ENCODE assay signal across 9 cellular contexts in the genomic region with DNA sequence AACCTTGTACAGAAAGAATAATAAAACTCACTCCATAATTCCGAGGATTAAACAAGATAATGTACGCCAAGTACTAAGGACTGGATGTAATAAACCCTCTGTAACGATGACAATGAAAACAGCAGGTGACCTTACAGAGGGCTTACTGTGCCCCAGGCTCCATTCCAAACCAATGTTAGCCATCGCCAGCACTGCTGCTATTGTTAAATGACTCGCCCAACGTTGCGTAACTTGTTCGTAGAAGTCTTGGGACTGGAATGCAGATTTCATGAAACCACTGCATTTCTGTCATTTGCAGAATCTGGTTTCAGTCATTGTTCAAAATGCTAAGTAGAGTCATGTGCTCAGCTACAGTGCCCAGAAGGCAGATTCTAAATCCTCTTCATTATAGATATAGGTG. TPM values are rescaled to one million over a fixed set of nuclear protein-coding genes. Genes with fewer than 3 reads are reported as not detected.
DNase-seq lines count a peak whose midpoint lies in the region; ATAC-seq and TF ChIP-seq lines count a peak whose summit lies in the region.
"Had no signal": no experiment of that assay in that cellular context is flagged by ENCODE, and none has a peak within 500 bp of the region (broad histone marks: within the 10 kb centered on the region; RNA-seq: fewer than 3 reads in every experiment).

No MANE protein-coding gene starts in this region.

- peak overlapping the region; percentile 19 to 48 for H3K27ac ChIP-seq in prostate gland
- H3K27ac ChIP-seq in effector memory CD4-positive, alpha-beta T cell (ENCODE audit: insufficient read depth, low read length, poor library complexity, severe bottlenecking) = no peak overlapping the region

- WGBS in prostate gland = 18% methylated on average over 8 of the region's 8 CpGs

- no peak for TF ChIP-seq POLR2A in prostate gland (IDR thresholded peaks at IDR 0.05)

- peak; percentile 20 to 62 for DNase-seq in NCI-H2081 (lab: John Stamatoyannopoulos, UW)
- no peak for DNase-seq in NCI-H2081 treated with DMSO at 0.1 percent for 48 hours (lab: John Stamatoyannopoulos, UW)
- peak; percentile 79 for DNase-seq in NCI-H345 treated with DMSO at 0.1 percent for 48 hours (lab: John Stamatoyannopoulos, UW; ENCODE audit: unreplicated experiment)
- peak; percentile 51 for DNase-seq in epidermal melanocyte (ENCODE audit: insufficient read length, low spot score)
- peak; percentile 85 for DNase-seq in prostate gland (ENCODE audit: low spot score)
- no peak for DNase-seq in effector memory CD4-positive, alpha-beta T cell

- H3K4me3 ChIP-seq in prostate gland = no peak overlapping the region
- H3K4me3 ChIP-seq in effector memory CD4-positive, alpha-beta T cell (ENCODE audit: insufficient read depth, low read depth, low read length, poor library complexity, severe bottlenecking) = no peak overlapping the region

- peaks cover 6% of the 10 kb centered on the region for H3K4me1 ChIP-seq in prostate gland (replicated peaks)
- no peaks in the 10 kb centered on the region for H3K4me1 ChIP-seq in effector memory CD4-positive, alpha-beta T cell (ENCODE audit: control insufficient read depth, insufficient read depth, low read length, poor library complexity, severe bottlenecking)

- ATAC-seq in HG03469 (IDR thresholded peaks at IDR 0.05; ENCODE audit: unreplicated experiment) (no peak), HG03108 (IDR thresholded peaks at IDR 0.05; ENCODE audit: unreplicated experiment) (no peak)

- no peaks in the 10 kb centered on the region for H3K36me3 ChIP-seq in prostate gland
- no peaks in the 10 kb centered on the region for H3K36me3 ChIP-seq in effector memory CD4-positive, alpha-beta T cell (ENCODE audit: control insufficient read depth, insufficient read depth, low read length)

- H3K9me3 ChIP-seq in prostate gland = no peaks in the 10 kb centered on the region
- H3K9me3 ChIP-seq in effector memory CD4-positive, alpha-beta T cell (ENCODE audit: control insufficient read depth, low read length) = no peaks in the 10 kb centered on the region

- TF ChIP-seq CTCF in prostate gland (IDR thresholded peaks at IDR 0.05) = no peak

- intact Hi-C loops in prostate gland (cut with DNase I) = no loop called here

- no peaks in the 10 kb centered on the region for H3K27me3 ChIP-seq in prostate gland (replicated peaks; ENCODE audit: insufficient read depth)
- H3K27me3 ChIP-seq in effector memory CD4-positive, alpha-beta T cell (replicated peaks; ENCODE audit: control insufficient read depth, insufficient read depth, low read length, poor library complexity, severe bottlenecking) = no peaks in the 10 kb centered on the region

RNA-seq across cellular contexts. Expression of gene STON2, which starts 0.7 kb away (rescaled TPM):
- total RNA-seq in prostate gland = 10 to 100 TPM; 12.7 to 23.8 TPM
- total RNA-seq: T-helper 2 cell treated with Interferon-gamma antibody and Interleukin-4, amounts not matched to agents 100 ng/mL and 5 ng/mL, for 36 hours had no signal

Comparison
In these comparisons a context has a peak if more than half of its experiments do, and no peak if none do; other contexts are left out.
1. DNase-seq: peak in NCI-H2081 (2 of 2), NCI-H345 treated with DMSO at 0.1 percent for 48 hours (single experiment), epidermal melanocyte (single experiment) and prostate gland (single experiment); none in NCI-H2081 treated with DMSO at 0.1 percent for 48 hours (single experiment) and effector memory CD4-positive, alpha-beta T cell (0 of 3).